Comparison of ENCODE assay signal across 15 cellular contexts in genomic region chr2:120908314-120908975, GRCh38.
A peak's percentile ranks its signal among the peaks of the same experiment; 100 is the strongest.
DNase-seq lines count a peak whose midpoint lies in the region; ATAC-seq and TF ChIP-seq lines count a peak whose summit lies in the region.
"Had no signal": no experiment of that assay in that cellular context is flagged by ENCODE, and none has a peak within 500 bp of the region (broad histone marks: within the 10 kb centered on the region; RNA-seq: fewer than 3 reads in every experiment).

No MANE protein-coding gene starts in this region.

- H2BK120ac ChIP-seq in neuronal stem cell (ENCODE audit: low read depth, low read length) = no peak overlapping the region

- peak overlapping the region; percentile 30; the same call in 1 of the 2 replicates for H3K4me2 ChIP-seq in BLaER1
- H3K4me2 ChIP-seq in neuronal stem cell (ENCODE audit: insufficient read depth, low read length, poor library complexity, severe bottlenecking) = no peak overlapping the region
- H3K4me2 ChIP-seq: PC-9 had no signal

- H3K36me3 Mint-ChIP-seq in activated CD8-positive, alpha-beta T cell treated with anti-CD3 and anti-CD28 coated beads for 36 hours (ENCODE audit: low read depth) = no peaks in the 10 kb centered on the region
- H3K36me3 Mint-ChIP-seq: CD4-positive, alpha-beta memory T cell had no signal

- no peaks in the 10 kb centered on the region for H4K20me1 ChIP-seq in BLaER1

- no peak overlapping the region for H2BK12ac ChIP-seq in neuronal stem cell (ENCODE audit: low read length)

- ATAC-seq in GM19452 (IDR thresholded peaks at IDR 0.05; ENCODE audit: unreplicated experiment) = no peak
- no peak for ATAC-seq in activated CD8-positive, alpha-beta T cell treated with anti-CD3 and anti-CD28 coated beads for 36 hours

- peak overlapping the region; percentile 40 for H2BK5ac ChIP-seq in neuronal stem cell (ENCODE audit: low read length)

- peak overlapping the region; percentile 28 for H3K18ac ChIP-seq in neuronal stem cell (ENCODE audit: low read length)

- H3K27me3 ChIP-seq in BLaER1 (no peaks in the 10 kb centered on the region), neuronal stem cell (ENCODE audit: control insufficient read depth in 3 of 3, insufficient read depth in 3 of 3, low read depth in 1 of 3, low read length in 3 of 3) (no peaks in the 10 kb centered on the region)

- intact Hi-C loops in activated CD8-positive, alpha-beta T cell treated with anti-CD3 and anti-CD28 coated beads for 36 hours (cut with micrococcal nuclease) = no loop called here

- H3K23ac ChIP-seq in neuronal stem cell (ENCODE audit: low read depth, low read length, poor library complexity) = no peak overlapping the region

- H3K4me1 ChIP-seq in BLaER1 (peaks cover 60% of the 10 kb centered on the region), neuronal stem cell (ENCODE audit: control insufficient read depth in 2 of 2, insufficient read depth in 1 of 2, low read depth in 1 of 2, low read length in 2 of 2) (peaks cover 9 to 23% of the 10 kb centered on the region in 2 donors)

- CTCF ChIA-PET in activated CD8-positive, alpha-beta T cell treated with anti-CD3 and anti-CD28 coated beads for 36 hours (lab: Charles Lee) = no interaction called here

- H3K9ac ChIP-seq in BLaER1 (no peak overlapping the region), neuronal stem cell (ENCODE audit: low read depth, low read length, poor library complexity) (no peak overlapping the region)

- H3K79me1 ChIP-seq in neuronal stem cell (ENCODE audit: low read depth, low read length) = peaks cover 21% of the 10 kb centered on the region

- no peak overlapping the region for H4K8ac ChIP-seq in neuronal stem cell (ENCODE audit: low read depth, low read length)

- DNase-seq in H4 (ENCODE audit: low spot score) = peak; percentile 41
- peak; percentile 34 for DNase-seq in UCSD-AML1 (lab: John Stamatoyannopoulos, UW; ENCODE audit: unreplicated experiment)
- no peak for DNase-seq in neuronal stem cell (ENCODE audit: low spot score)
- DNase-seq in activated CD8-positive, alpha-beta T cell treated with anti-CD3 and anti-CD28 coated beads for 36 hours = no peak
- no peak for DNase-seq in DMS153 treated with DMSO at 0.1 percent for 48 hours (lab: John Stamatoyannopoulos, UW; ENCODE audit: unreplicated experiment)
- DNase-seq: CD4-positive, alpha-beta memory T cell; DMS153; KG1; MV-4-11; NCI-H187; NCI-H2107; NCI-H510A treated with DMSO at 0.1 percent for 48 hours; PC-9 had no signal

- no peak for TF ChIP-seq CTCF in activated CD8-positive, alpha-beta T cell treated with anti-CD3 and anti-CD28 coated beads for 36 hours (IDR thresholded peaks at IDR 0.05)

- no peaks in the 10 kb centered on the region for H3K4me1 Mint-ChIP-seq in activated CD8-positive, alpha-beta T cell treated with anti-CD3 and anti-CD28 coated beads for 36 hours (ENCODE audit: low read depth)
- H3K4me1 Mint-ChIP-seq: CD4-positive, alpha-beta memory T cell had no signal

- H2BK15ac ChIP-seq in neuronal stem cell (ENCODE audit: low read length) = no peak overlapping the region

- H3K4me3 ChIP-seq in BLaER1 = no peak overlapping the region
- H3K4me3 ChIP-seq in neuronal stem cell (ENCODE audit: low read length in 2 of 2) = no peak overlapping the region
- H3K4me3 ChIP-seq: PC-9 had no signal

- no CpG with 5 or more reads among the region's 5 CpGs for WGBS in neuronal stem cell (ENCODE audit: extremely low coverage in 2 of 2, insufficient read length in 2 of 2, insufficient replicate concordance in 1 of 2), 2 donors

- no peak overlapping the region for H3K4me3 Mint-ChIP-seq in activated CD8-positive, alpha-beta T cell treated with anti-CD3 and anti-CD28 coated beads for 36 hours
- H3K4me3 Mint-ChIP-seq: CD4-positive, alpha-beta memory T cell had no signal

- no peak overlapping the region for H4K91ac ChIP-seq in neuronal stem cell (ENCODE audit: low read depth, low read length, poor library complexity)

- H3K36me3 ChIP-seq in BLaER1 (no peaks in the 10 kb centered on the region), neuronal stem cell (replicated peaks in 1 of 2; ENCODE audit: control insufficient read depth in 2 of 2, insufficient read depth in 2 of 2, low read length in 2 of 2) (peaks cover 3 to 35% of the 10 kb centered on the region in 2 donors)

- no peak overlapping the region for H2AK5ac ChIP-seq in neuronal stem cell (ENCODE audit: low read depth, low read length)

- H3K27me3 Mint-ChIP-seq in activated CD8-positive, alpha-beta T cell treated with anti-CD3 and anti-CD28 coated beads for 36 hours = no peaks in the 10 kb centered on the region

- H3K14ac ChIP-seq in neuronal stem cell (ENCODE audit: low read length) = no peak overlapping the region

- H3K4ac ChIP-seq in neuronal stem cell (ENCODE audit: low read length) = no peak overlapping the region

- H2AFZ ChIP-seq in neuronal stem cell (ENCODE audit: low read length) = no peak overlapping the region
- H2AFZ ChIP-seq: PC-9 had no signal

- H3K9me3 ChIP-seq in BLaER1 (no peaks in the 10 kb centered on the region), neuronal stem cell (replicated peaks in 1 of 2; ENCODE audit: control insufficient read depth in 2 of 2, insufficient read depth in 1 of 2, low read depth in 1 of 2, low read length in 2 of 2) (no peaks in the 10 kb centered on the region)

- H3K9me3 Mint-ChIP-seq in activated CD8-positive, alpha-beta T cell treated with anti-CD3 and anti-CD28 coated beads for 36 hours = no peaks in the 10 kb centered on the region
- H3K9me3 Mint-ChIP-seq: CD4-positive, alpha-beta memory T cell had no signal

- POLR2A ChIA-PET in activated CD8-positive, alpha-beta T cell treated with anti-CD3 and anti-CD28 coated beads for 36 hours (lab: Charles Lee) = no interaction called here

- H3K27ac Mint-ChIP-seq in activated CD8-positive, alpha-beta T cell treated with anti-CD3 and anti-CD28 coated beads for 36 hours = no peak overlapping the region

- H3K27ac ChIP-seq in BLaER1 = no peak overlapping the region; the same call in 1 of the 2 replicates
- H3K27ac ChIP-seq in neuronal stem cell (replicated peaks; ENCODE audit: low read length) = no peak overlapping the region
- H3K27ac ChIP-seq: PC-9 had no signal

Comparison
In these comparisons a context has a peak if more than half of its experiments do, and no peak if none do; other contexts are left out.
1. DNase-seq: peak in H4 (single experiment) and UCSD-AML1 (single experiment); none in neuronal stem cell (single experiment), activated CD8-positive, alpha-beta T cell treated with anti-CD3 and anti-CD28 coated beads for 36 hours (single experiment) and DMS153 treated with DMSO at 0.1 percent for 48 hours (single experiment).